In genomic region chr3:8702560-8702959, GRCh38 we compare ENCODE assay signal across 1 cellular context.
A peak's percentile ranks its signal among the peaks of the same experiment; 100 is the strongest.
TF ChIP-seq lines count a peak whose summit lies in the region.

No MANE protein-coding gene starts in this region.

TF ChIP-seq in H1, 55 proteins besides CTCF, POLR2A, EP300 and RAD21:
- TF ChIP-seq YY1 (IDR thresholded peaks at IDR 0.05; ENCODE audit: low read depth, low read length), result peak; percentile 72
- no peak for TF ChIP-seq ZNF274 (IDR thresholded peaks at IDR 0.05; ENCODE audit: borderline replicate concordance, extremely low read depth, low read length)
